Comparison of ENCODE assay signal across 8 cellular contexts in genomic region chr2:15622614-15623480, GRCh38.
"Had no signal": no experiment of that assay in that cellular context is flagged by ENCODE, and none has a peak within 500 bp of the region (broad histone marks: within the 10 kb centered on the region; RNA-seq: fewer than 3 reads in every experiment).

No MANE protein-coding gene starts in this region.

- H3K4me3 Mint-ChIP-seq: GM23338, H9 had no signal

- DNase-seq: H9, HCEC 1CT, IMR-90 had no signal

- H3K4me1 Mint-ChIP-seq: GM23338, H9 had no signal

- FAIRE-seq: H1, H54, HTR-8/SVneo, K562 had no signal

- H3K4me2 ChIP-seq: GM23338 had no signal

- H3K27ac Mint-ChIP-seq: GM23338, H9 had no signal

- H3K9me3 Mint-ChIP-seq: GM23338, H9 had no signal

- ATAC-seq: GM23338, K562 had no signal

- H3K4me3 ChIP-seq: GM23338, K562 had no signal
